7 cellular contexts compared by ENCODE assay signal in the genomic region with DNA sequence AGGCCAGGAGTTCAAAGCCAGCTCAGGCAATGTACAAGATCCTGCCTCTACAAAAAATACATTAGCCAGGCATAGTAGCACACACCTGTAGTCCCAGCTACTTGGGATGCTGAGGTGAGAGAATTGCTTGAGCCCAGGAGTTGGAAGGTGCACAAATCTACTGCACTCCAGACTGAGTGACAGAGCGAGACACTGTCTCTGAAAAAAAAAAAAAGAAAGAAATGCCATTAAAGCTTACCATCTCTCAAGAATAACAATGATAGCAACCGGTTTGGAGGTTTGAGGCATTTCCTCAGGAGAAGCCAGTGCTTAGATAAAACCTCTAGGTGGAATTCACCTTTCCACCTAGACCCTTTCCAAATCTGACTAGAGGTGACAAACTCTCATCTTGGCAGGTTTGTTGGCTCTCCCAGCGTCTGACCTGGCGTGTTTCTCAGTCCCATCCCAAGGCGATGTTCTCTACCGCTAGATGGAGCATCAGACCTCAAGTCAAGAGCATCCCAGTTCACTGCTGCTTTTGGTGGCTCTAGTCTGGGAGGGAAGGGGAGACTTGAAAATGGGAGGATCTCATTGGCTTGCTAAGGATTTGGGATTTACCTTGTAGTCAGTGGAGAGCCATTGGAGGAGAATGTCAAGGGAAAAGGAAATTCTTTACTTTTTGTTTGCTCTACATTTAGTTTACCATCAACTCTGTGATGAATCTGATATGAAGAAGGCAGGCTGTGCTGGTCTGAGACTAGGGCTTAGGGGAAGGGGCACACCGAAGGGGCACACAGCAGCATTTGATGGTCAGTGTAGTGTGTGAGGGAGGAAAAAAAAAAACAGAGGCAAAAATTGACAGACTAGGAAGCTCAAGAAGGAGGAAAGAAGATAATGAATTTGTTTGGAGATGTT.
A peak's percentile ranks its signal among the peaks of the same experiment; 100 is the strongest.
DNase-seq lines count a peak whose midpoint lies in the region; ATAC-seq and TF ChIP-seq lines count a peak whose summit lies in the region.

No MANE protein-coding gene starts in this region.

- DNase-seq in NCI-H748 treated with DMSO at 0.1 percent for 48 hours (lab: John Stamatoyannopoulos, UW) = peak; percentile 58
- DNase-seq in activated naive CD4-positive, alpha-beta T cell treated with anti-CD3 and anti-CD28 coated beads, Interleukin-2, amount 10 ng/mL, durations not matched to agents 7 days and 5 days = peak; percentile 37
- no peak for DNase-seq in osteocyte (ENCODE audit: extremely low spot score, unreplicated experiment)

- H3K9me3 ChIP-seq in gastroesophageal sphincter = no peaks in the 10 kb centered on the region

- no peak overlapping the region for H3K27ac ChIP-seq in gastroesophageal sphincter

- H3K4me1 Mint-ChIP-seq in activated naive CD4-positive, alpha-beta T cell treated with anti-CD3 and anti-CD28 coated beads, Interleukin-2, amount 10 ng/mL, durations not matched to agents 7 days and 5 days = no peaks in the 10 kb centered on the region
- peaks cover 1% of the 10 kb centered on the region for H3K4me1 Mint-ChIP-seq in osteocyte (ENCODE audit: unreplicated experiment)

- CTCF ChIA-PET in activated naive CD4-positive, alpha-beta T cell treated with anti-CD3 and anti-CD28 coated beads, Interleukin-2, amount 10 ng/mL, durations not matched to agents 7 days and 5 days (lab: Charles Lee) = interaction anchor here (0.7 to 2.8 kb wide), 13 partner anchors 10 to 116 kb away, joined by 3 to 18 read pairs (median 4); a partner anchor contains a TSS

- no peak overlapping the region for H3K4me3 Mint-ChIP-seq in activated naive CD4-positive, alpha-beta T cell treated with anti-CD3 and anti-CD28 coated beads, Interleukin-2, amount 10 ng/mL, durations not matched to agents 7 days and 5 days
- no peak overlapping the region for H3K4me3 Mint-ChIP-seq in osteocyte (ENCODE audit: unreplicated experiment)

- H3K4me3 ChIP-seq in gastroesophageal sphincter = no peak overlapping the region

- ATAC-seq in HG02678 (IDR thresholded peaks at IDR 0.05; ENCODE audit: unreplicated experiment) (peak; percentile 80), gastroesophageal sphincter (peak; percentile 55), HG02973 (IDR thresholded peaks at IDR 0.05; ENCODE audit: unreplicated experiment) (no peak)

- TF ChIP-seq CTCF in GM12872 (IDR thresholded peaks at IDR 0.05; ENCODE audit: insufficient read depth, low read depth, low read length) (peak; percentile 68), gastroesophageal sphincter (IDR thresholded peaks at IDR 0.05) (peak; percentile 10 to 64 (median 58)), osteocyte (IDR thresholded peaks at IDR 0.05) (peak; percentile 85)

- no peaks in the 10 kb centered on the region for H3K27me3 Mint-ChIP-seq in activated naive CD4-positive, alpha-beta T cell treated with anti-CD3 and anti-CD28 coated beads, Interleukin-2, amount 10 ng/mL, durations not matched to agents 7 days and 5 days
- H3K27me3 Mint-ChIP-seq in osteocyte (ENCODE audit: unreplicated experiment) = no peaks in the 10 kb centered on the region

- no peak for TF ChIP-seq POLR2A in gastroesophageal sphincter (IDR thresholded peaks at IDR 0.05)

- no peaks in the 10 kb centered on the region for H3K9me3 Mint-ChIP-seq in activated naive CD4-positive, alpha-beta T cell treated with anti-CD3 and anti-CD28 coated beads, Interleukin-2, amount 10 ng/mL, durations not matched to agents 7 days and 5 days
- H3K9me3 Mint-ChIP-seq in osteocyte (ENCODE audit: unreplicated experiment) = no peaks in the 10 kb centered on the region

- no peak for TF ChIP-seq EP300 in gastroesophageal sphincter (IDR thresholded peaks at IDR 0.05)

- no peaks in the 10 kb centered on the region for H3K27me3 ChIP-seq in gastroesophageal sphincter

- H3K4me1 ChIP-seq in gastroesophageal sphincter = peaks cover 0 to 4% (median 0%) of the 10 kb centered on the region in 3 donors

- H3K36me3 ChIP-seq in gastroesophageal sphincter = peaks cover 0 to 21% of the 10 kb centered on the region in 2 donors

- WGBS in gastroesophageal sphincter (ENCODE audit: low coverage in 1 of 2), 2 donors = 28 to 43% methylated on average over 6 to 7 of the region's 7 CpGs

- H3K27ac Mint-ChIP-seq in activated naive CD4-positive, alpha-beta T cell treated with anti-CD3 and anti-CD28 coated beads, Interleukin-2, amount 10 ng/mL, durations not matched to agents 7 days and 5 days = no peak overlapping the region
- peak overlapping the region; percentile 5 for H3K27ac Mint-ChIP-seq in osteocyte (ENCODE audit: unreplicated experiment)

- H3K36me3 Mint-ChIP-seq in activated naive CD4-positive, alpha-beta T cell treated with anti-CD3 and anti-CD28 coated beads, Interleukin-2, amount 10 ng/mL, durations not matched to agents 7 days and 5 days = peaks cover 10% of the 10 kb centered on the region
- peaks cover 7% of the 10 kb centered on the region for H3K36me3 Mint-ChIP-seq in osteocyte (ENCODE audit: unreplicated experiment)
